10 cellular contexts compared by ENCODE assay signal in genomic region chr10:125148021-125148439, GRCh38. TPM values are rescaled to one million over a fixed set of nuclear protein-coding genes. Genes with fewer than 3 reads are reported as not detected.
DNase-seq lines count a peak whose midpoint lies in the region; ATAC-seq, FAIRE-seq and TF ChIP-seq lines count a peak whose summit lies in the region.
"Had no signal": no experiment of that assay in that cellular context is flagged by ENCODE, and none has a peak within 500 bp of the region (broad histone marks: within the 10 kb centered on the region; RNA-seq: fewer than 3 reads in every experiment).

No MANE protein-coding gene starts in this region.

- CTCF ChIA-PET in Caco-2 (lab: Charles Lee): no interaction called here
- CTCF ChIA-PET in activated CD4-positive, alpha-beta T cell treated with anti-CD3 and anti-CD28 coated beads, Interleukin-2, amount 10 ng/mL, durations not matched to agents 7 days and 5 days (lab: Charles Lee): no interaction called here

- no peak for DNase-seq in Caco-2
- DNase-seq in NOMO-1 treated with dmso at 0.1 percent for 144 hours (lab: John Stamatoyannopoulos, UW; ENCODE audit: unreplicated experiment): peak; percentile 53
- DNase-seq in fibroblast of gingiva (ENCODE audit: low read depth): peak; percentile 34
- DNase-seq in pancreas: peak in 3 of 6 donors; percentile 49 to 58 (median 56)
- DNase-seq in activated CD4-positive, alpha-beta T cell treated with anti-CD3 and anti-CD28 coated beads, Interleukin-2, amount 10 ng/mL, durations not matched to agents 7 days and 5 days: no peak
- DNase-seq in NCI-H1436 (lab: John Stamatoyannopoulos, UW): no peak
- DNase-seq in frontal cortex (ENCODE audit: low spot score in 2 of 2): no peak
- no peak for DNase-seq in foreskin melanocyte
- DNase-seq: NCI-H2029, right lobe of liver had no signal

- TF ChIP-seq CTCF in Caco-2 (IDR thresholded peaks at IDR 0.05; ENCODE audit: insufficient read depth in 1 of 2, low read depth in 1 of 2, low read length in 1 of 2, severe bottlenecking in 1 of 2, unreplicated experiment in 1 of 2) (no peak), pancreas (IDR thresholded peaks at IDR 0.05) (no peak)

- FAIRE-seq in pancreas (lab: Jason Lieb, UNC) (no peak), frontal cortex (lab: Jason Lieb, UNC) (no peak)

- no TSS peak for BruUV-seq in Caco-2 (replicated peaks; lab: Mats Ljungman, UMichigan)

- peak overlapping the region; percentile 46 to 95 (median 60) for H3K27ac ChIP-seq in pancreas

- WGBS in pancreas, 2 donors: 18 to 26% methylated on average over 7 of the region's 7 CpGs

- no peak overlapping the region for H3K4me3 ChIP-seq in Caco-2 (ENCODE audit: low read depth, low read length)
- H3K4me3 ChIP-seq in pancreas: no peak overlapping the region
- H3K4me3 ChIP-seq: right lobe of liver had no signal

- H3K9me3 ChIP-seq in Caco-2 (no peaks in the 10 kb centered on the region), pancreas (no peaks in the 10 kb centered on the region)
- H3K9me3 ChIP-seq: right lobe of liver had no signal

- H3K27ac Mint-ChIP-seq in Caco-2 (ENCODE audit: unreplicated experiment): peak overlapping the region; percentile 36
- H3K27ac Mint-ChIP-seq in activated CD4-positive, alpha-beta T cell treated with anti-CD3 and anti-CD28 coated beads, Interleukin-2, amount 10 ng/mL, durations not matched to agents 7 days and 5 days: no peak overlapping the region

- POLR2A ChIA-PET in Caco-2 (lab: Charles Lee): no interaction called here
- POLR2A ChIA-PET in activated CD4-positive, alpha-beta T cell treated with anti-CD3 and anti-CD28 coated beads, Interleukin-2, amount 10 ng/mL, durations not matched to agents 7 days and 5 days (lab: Charles Lee): no interaction called here

- H3K36me3 ChIP-seq in Caco-2 (ENCODE audit: control insufficient read depth, insufficient read depth, low read length) (peaks cover 1% of the 10 kb centered on the region; the same call in 1 of the 2 replicates), pancreas (no peaks in the 10 kb centered on the region)
- H3K36me3 ChIP-seq: right lobe of liver had no signal

- H3K4me3 Mint-ChIP-seq in Caco-2 (ENCODE audit: unreplicated experiment): no peak overlapping the region
- H3K4me3 Mint-ChIP-seq in activated CD4-positive, alpha-beta T cell treated with anti-CD3 and anti-CD28 coated beads, Interleukin-2, amount 10 ng/mL, durations not matched to agents 7 days and 5 days: no peak overlapping the region

- no peaks in the 10 kb centered on the region for H3K9me3 Mint-ChIP-seq in Caco-2 (ENCODE audit: unreplicated experiment)
- H3K9me3 Mint-ChIP-seq in activated CD4-positive, alpha-beta T cell treated with anti-CD3 and anti-CD28 coated beads, Interleukin-2, amount 10 ng/mL, durations not matched to agents 7 days and 5 days: no peaks in the 10 kb centered on the region

- intact Hi-C loops in Caco-2 (cut with micrococcal nuclease; ENCODE audit: unreplicated experiment) (no loop called here), pancreas (cut with DNase I) (no loop called here)

- H3K27me3 ChIP-seq in Caco-2 (replicated peaks; ENCODE audit: control insufficient read depth, insufficient read depth, low read length): no peaks in the 10 kb centered on the region
- H3K27me3 ChIP-seq in pancreas: no peaks in the 10 kb centered on the region

- H3K4me1 ChIP-seq in Caco-2 (peaks cover 9% of the 10 kb centered on the region; the same call in 1 of the 2 replicates), pancreas (peaks cover 74 to 84% (median 83%) of the 10 kb centered on the region in 3 donors)
- H3K4me1 ChIP-seq: right lobe of liver had no signal

- H3K4me1 Mint-ChIP-seq in Caco-2 (ENCODE audit: low read depth, unreplicated experiment): peaks cover 17% of the 10 kb centered on the region
- no peaks in the 10 kb centered on the region for H3K4me1 Mint-ChIP-seq in activated CD4-positive, alpha-beta T cell treated with anti-CD3 and anti-CD28 coated beads, Interleukin-2, amount 10 ng/mL, durations not matched to agents 7 days and 5 days

- no peaks in the 10 kb centered on the region for H3K27me3 Mint-ChIP-seq in Caco-2 (ENCODE audit: insufficient read depth, unreplicated experiment)
- H3K27me3 Mint-ChIP-seq in activated CD4-positive, alpha-beta T cell treated with anti-CD3 and anti-CD28 coated beads, Interleukin-2, amount 10 ng/mL, durations not matched to agents 7 days and 5 days: peaks cover 45% of the 10 kb centered on the region

- H3K36me3 Mint-ChIP-seq in Caco-2 (ENCODE audit: insufficient read depth, unreplicated experiment): peaks cover 59% of the 10 kb centered on the region
- H3K36me3 Mint-ChIP-seq in activated CD4-positive, alpha-beta T cell treated with anti-CD3 and anti-CD28 coated beads, Interleukin-2, amount 10 ng/mL, durations not matched to agents 7 days and 5 days (ENCODE audit: low read depth): no peaks in the 10 kb centered on the region

- ATAC-seq in pancreas: peak in 2 of 4 donors; percentile 2 to 4
- ATAC-seq: right lobe of liver had no signal

RNA-seq across cellular contexts. Expression of gene CTBP2, which starts 12.3 kb away (rescaled TPM):
- 97.2 and 99.6 TPM in 2 replicates for total RNA-seq in Caco-2 (2022)
- total RNA-seq in pancreas: 10 to 100 TPM; 29.0 to 60.8 (median 32.4) TPM
- polyA plus RNA-seq in pancreas: 10 to 100 TPM; 21.4 to 22.2 TPM
- total RNA-seq in activated CD4-positive, alpha-beta T cell treated with anti-CD3 and anti-CD28 coated beads, Interleukin-2, amount 10 ng/mL, durations not matched to agents 7 days and 5 days: under 1 TPM in 1 of 2 experiments, not detected in 1; 0.40 TPM
- 32.6 TPM for total RNA-seq in frontal cortex

Comparison
In these comparisons a context has a peak if more than half of its experiments do, and no peak if none do; other contexts are left out.
1. DNase-seq: peak in NOMO-1 treated with dmso at 0.1 percent for 144 hours (single experiment) and fibroblast of gingiva (single experiment); none in Caco-2 (0 of 2), activated CD4-positive, alpha-beta T cell treated with anti-CD3 and anti-CD28 coated beads, Interleukin-2, amount 10 ng/mL, durations not matched to agents 7 days and 5 days (single experiment), NCI-H1436 (single experiment), frontal cortex (0 of 2) and foreskin melanocyte (single experiment).
2. RNA of gene CTBP2, which starts 12.3 kb away (total RNA-seq): 97.2 to 99.6 TPM in Caco-2, 29.0 to 60.8 TPM in pancreas and 32.6 TPM in frontal cortex (single experiment); 0.40 TPM in activated CD4-positive, alpha-beta T cell treated with anti-CD3 and anti-CD28 coated beads, Interleukin-2, amount 10 ng/mL, durations not matched to agents 7 days and 5 days; every median in the first group is over 10 times any median in the second.